In the genomic region with DNA sequence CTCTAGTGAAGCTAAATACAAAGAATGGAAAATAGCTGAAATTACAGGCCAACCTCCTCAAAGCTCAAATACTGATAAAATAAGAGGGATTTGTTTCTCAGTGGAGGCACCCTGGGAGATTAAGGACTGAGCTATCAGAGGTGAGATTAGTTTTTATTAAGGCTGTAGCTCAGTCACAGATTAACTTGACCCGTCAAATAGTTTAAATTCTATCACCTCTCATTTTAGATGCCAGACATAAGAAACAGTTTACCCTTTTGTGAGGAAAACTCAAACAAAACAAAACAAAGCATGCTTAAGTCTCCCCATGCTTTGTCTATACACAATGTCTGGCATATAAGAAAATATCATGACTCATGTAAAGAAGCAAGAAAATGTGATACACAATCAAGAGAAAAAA, we compare ENCODE assay signal across 18 cellular contexts.
A peak's percentile ranks its signal among the peaks of the same experiment; 100 is the strongest.
DNase-seq lines count a peak whose midpoint lies in the region; FAIRE-seq and TF ChIP-seq lines count a peak whose summit lies in the region.
"Had no signal": no experiment of that assay in that cellular context is flagged by ENCODE, and none has a peak within 500 bp of the region (broad histone marks: within the 10 kb centered on the region; RNA-seq: fewer than 3 reads in every experiment).

No MANE protein-coding gene starts in this region.

- H4K20me1 ChIP-seq in astrocyte (ENCODE audit: insufficient read depth, low read length), result no peaks in the 10 kb centered on the region
- no peaks in the 10 kb centered on the region for H4K20me1 ChIP-seq in neural progenitor cell (ENCODE audit: low read depth)

- 89 to 100% (median 91%) methylated on average over 1 of the region's 1 CpG for WGBS in spleen, 5 donors

- H3K9me3 ChIP-seq in HAP-1, result no peaks in the 10 kb centered on the region
- H3K9me3 ChIP-seq in astrocyte (ENCODE audit: insufficient read depth, low read depth, low read length), result no peaks in the 10 kb centered on the region
- H3K9me3 ChIP-seq in neural progenitor cell (ENCODE audit: low read depth), result no peaks in the 10 kb centered on the region
- H3K9me3 ChIP-seq in spleen, result peaks cover 0 to 21% (median 12%) of the 10 kb centered on the region in 8 donors
- H3K9me3 ChIP-seq: MG63 had no signal

- no peak overlapping the region for H3K4me3 Mint-ChIP-seq in astrocyte (ENCODE audit: unreplicated experiment)
- no peak overlapping the region for H3K4me3 Mint-ChIP-seq in neural progenitor cell

- H2AFZ ChIP-seq in astrocyte (ENCODE audit: low read depth, low read length) (no peak overlapping the region), neural progenitor cell (replicated peaks) (no peak overlapping the region)

- H3K4me1 Mint-ChIP-seq in astrocyte (ENCODE audit: low read depth, unreplicated experiment), result peaks cover 5% of the 10 kb centered on the region
- H3K4me1 Mint-ChIP-seq in neural progenitor cell, result peaks cover 8% of the 10 kb centered on the region

- H3K9me3 Mint-ChIP-seq in astrocyte (ENCODE audit: unreplicated experiment) (no peaks in the 10 kb centered on the region), neural progenitor cell (peaks cover 11% of the 10 kb centered on the region)

- peaks cover 24% of the 10 kb centered on the region for H3K4me1 ChIP-seq in HAP-1
- no peaks in the 10 kb centered on the region for H3K4me1 ChIP-seq in astrocyte (ENCODE audit: insufficient read depth, low read length)
- peaks cover 12% of the 10 kb centered on the region for H3K4me1 ChIP-seq in neural progenitor cell
- no peaks in the 10 kb centered on the region for H3K4me1 ChIP-seq in spleen

- TF ChIP-seq POLR2A in spleen (IDR thresholded peaks at IDR 0.05), result no peak

- peak; percentile 18 to 87 for DNase-seq in HAP-1 (ENCODE audit: low spot score in 2 of 2)
- peak; percentile 5 for DNase-seq in astrocyte (ENCODE audit: low read depth)
- DNase-seq in fibroblast of villous mesenchyme (ENCODE audit: low read depth), result peak; percentile 12
- peak; percentile 14 for DNase-seq in neural progenitor cell (ENCODE audit: low spot score)
- DNase-seq in amygdala (lab: John Stamatoyannopoulos, UW), result no peak
- DNase-seq in spleen, result no peak
- DNase-seq in DMS79 treated with DMSO at 0.1 percent for 48 hours (lab: John Stamatoyannopoulos, UW), result no peak
- no peak for DNase-seq in central memory CD4-positive, alpha-beta T cell
- DNase-seq: AML-193, DND-41, GDM1, MG63, NCI-H1105 treated with DMSO at 0.1 percent for 48 hours, NCI-H187, NCI-H446 treated with DMSO at 0.1 percent for 48 hours, NCI-H748 treated with DMSO at 0.1 percent for 48 hours, Right ventricle myocardium superior had no signal

- no peaks in the 10 kb centered on the region for H3F3A ChIP-seq in neural progenitor cell (ENCODE audit: low read depth)

- no peak overlapping the region for H3K27ac Mint-ChIP-seq in astrocyte (ENCODE audit: unreplicated experiment)
- no peak overlapping the region for H3K27ac Mint-ChIP-seq in neural progenitor cell

- H3K36me3 ChIP-seq in HAP-1 (replicated peaks) (no peaks in the 10 kb centered on the region), astrocyte (ENCODE audit: insufficient read depth, low read length) (no peaks in the 10 kb centered on the region), neural progenitor cell (peaks cover 10% of the 10 kb centered on the region), spleen (no peaks in the 10 kb centered on the region)
- H3K36me3 ChIP-seq: MG63 had no signal

- intact Hi-C loops in spleen (cut with DNase I; ENCODE audit: low total_unique reads), result no loop called here

- H3K27me3 Mint-ChIP-seq in astrocyte (ENCODE audit: low read depth, unreplicated experiment) (no peaks in the 10 kb centered on the region), neural progenitor cell (ENCODE audit: insufficient read depth, low read depth) (no peaks in the 10 kb centered on the region)

- H3K4me2 ChIP-seq in astrocyte (ENCODE audit: low read length) (no peak overlapping the region), neural progenitor cell (peak overlapping the region; percentile 41)

- H3K79me2 ChIP-seq in astrocyte (ENCODE audit: insufficient read depth, low read length), result no peaks in the 10 kb centered on the region
- H3K79me2 ChIP-seq in neural progenitor cell (ENCODE audit: low read depth), result no peaks in the 10 kb centered on the region

- H3K27ac ChIP-seq in astrocyte (ENCODE audit: low read depth, low read length), result peak overlapping the region; percentile 6
- H3K27ac ChIP-seq in neural progenitor cell, result no peak overlapping the region
- no peak overlapping the region for H3K27ac ChIP-seq in spleen

- H3K9ac ChIP-seq in astrocyte (ENCODE audit: low read length) (no peak overlapping the region), neural progenitor cell (no peak overlapping the region)

- TF ChIP-seq CTCF in astrocyte (IDR thresholded peaks at IDR 0.05; ENCODE audit: insufficient read depth, low read depth, low read length) (no peak), fibroblast of villous mesenchyme (IDR thresholded peaks at IDR 0.05; ENCODE audit: insufficient read depth, low read depth, low read length) (no peak), neural progenitor cell (IDR thresholded peaks at IDR 0.05) (no peak), spleen (IDR thresholded peaks at IDR 0.05 in 8 of 11, conservative IDR thresholded peaks at IDR 0.05 in 3 of 11) (no peak)

- no peak for FAIRE-seq in astrocyte (lab: Jason Lieb, UNC)
- FAIRE-seq: GM12892 had no signal

- H3K4me3 ChIP-seq in HAP-1 (no peak overlapping the region), astrocyte (ENCODE audit: insufficient read depth, low read depth, low read length) (no peak overlapping the region), fibroblast of villous mesenchyme (ENCODE audit: low read depth, low read length) (no peak overlapping the region), neural progenitor cell (no peak overlapping the region), spleen (no peak overlapping the region)
- H3K4me3 ChIP-seq: MG63 had no signal

- H3K27me3 ChIP-seq in HAP-1 (ENCODE audit: low read depth) (no peaks in the 10 kb centered on the region), astrocyte (ENCODE audit: insufficient read depth, low read length) (no peaks in the 10 kb centered on the region), neural progenitor cell (no peaks in the 10 kb centered on the region), spleen (replicated peaks in 1 of 7) (no peaks in the 10 kb centered on the region)
- H3K27me3 ChIP-seq: MG63 had no signal

- no peaks in the 10 kb centered on the region for H3K36me3 Mint-ChIP-seq in astrocyte (ENCODE audit: low read depth, unreplicated experiment)
- H3K36me3 Mint-ChIP-seq in neural progenitor cell, result peaks cover 19% of the 10 kb centered on the region

- in situ Hi-C loops in HAP-1 (cut with MboI; ENCODE audit: low sequenced_read_pairs), result no loop called here

Comparison
In these comparisons a context has a peak if more than half of its experiments do, and no peak if none do; other contexts are left out.
1. DNase-seq: peak in HAP-1 (2 of 2), astrocyte (single experiment), fibroblast of villous mesenchyme (single experiment) and neural progenitor cell (single experiment); none in amygdala (0 of 56), spleen (single experiment), DMS79 treated with DMSO at 0.1 percent for 48 hours (single experiment) and central memory CD4-positive, alpha-beta T cell (single experiment).